Comparison of ENCODE assay signal across 9 cellular contexts in the genomic region with DNA sequence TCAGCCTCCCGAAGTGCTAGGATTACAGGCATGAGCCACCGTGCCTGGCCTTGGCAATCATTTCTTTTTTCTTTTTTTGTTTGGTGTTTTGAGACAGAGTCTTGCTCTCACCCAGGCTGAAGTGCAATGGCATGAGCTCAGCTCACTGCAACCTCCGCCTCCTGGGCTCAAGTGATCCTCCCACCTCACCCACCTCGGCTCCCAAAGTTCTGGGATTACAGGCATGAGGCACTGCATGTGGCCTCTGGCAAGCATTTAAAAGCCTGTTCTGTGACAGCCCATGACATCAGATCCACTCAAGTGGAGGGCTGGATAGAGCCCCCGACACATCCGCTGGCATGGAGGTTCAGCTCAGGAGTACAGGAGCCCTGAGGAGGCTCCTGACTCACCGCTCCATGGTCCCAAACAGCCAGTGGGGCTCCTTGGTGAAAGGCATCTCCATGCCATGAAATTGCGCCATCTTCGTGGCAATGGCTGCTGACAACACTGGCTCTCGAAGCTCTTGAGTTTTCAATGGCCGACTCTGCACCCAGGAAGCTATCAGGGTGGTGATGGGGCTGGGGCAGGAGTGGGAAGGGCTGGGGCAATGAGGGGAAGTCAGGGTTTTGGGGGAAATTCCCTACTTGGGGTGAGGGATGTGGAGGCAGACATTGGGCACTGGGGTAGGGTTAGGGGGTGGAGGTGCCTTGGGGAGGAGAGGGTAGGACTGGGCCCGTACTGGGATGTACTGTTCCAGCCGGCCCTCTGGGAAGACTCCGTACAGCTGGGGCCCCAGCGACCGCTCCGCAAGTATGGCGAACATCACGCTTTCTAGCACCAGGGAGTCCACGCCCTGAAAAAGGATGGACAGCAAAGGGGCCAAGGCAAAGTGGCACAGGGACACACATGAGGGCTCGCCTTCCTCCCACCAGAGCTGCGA. TPM values are rescaled to one million over a fixed set of nuclear protein-coding genes. Genes with fewer than 3 reads are reported as not detected.
DNase-seq lines count a peak whose midpoint lies in the region; ATAC-seq and TF ChIP-seq lines count a peak whose summit lies in the region.
"Had no signal": no experiment of that assay in that cellular context is flagged by ENCODE, and none has a peak within 500 bp of the region (broad histone marks: within the 10 kb centered on the region; RNA-seq: fewer than 3 reads in every experiment).

No MANE protein-coding gene starts in this region.

- peaks cover 9% of the 10 kb centered on the region for H3K4me1 Mint-ChIP-seq in WTC11

- H3K27ac Mint-ChIP-seq in WTC11, result no peak overlapping the region

- intact Hi-C loops in head of caudate nucleus (cut with DNase I), result loop anchor here (5.0 kb wide), 1 partner anchor 54 kb away; a partner anchor contains a TSS

- H3K36me3 ChIP-seq in H7 (replicated peaks; ENCODE audit: control insufficient read depth, insufficient read depth, low read length) (peaks cover 4% of the 10 kb centered on the region), skeletal muscle satellite cell (ENCODE audit: insufficient read depth, low read length) (peaks cover 7% of the 10 kb centered on the region)

- H3K9me3 Mint-ChIP-seq in WTC11, result no peaks in the 10 kb centered on the region

- H3K4me3 ChIP-seq in H7 (ENCODE audit: insufficient read depth, low read depth, low read length) (peak overlapping the region; percentile 93), skeletal muscle satellite cell (ENCODE audit: low read length) (peak overlapping the region; percentile 96)

- peak overlapping the region; percentile 77 for H3K4me3 Mint-ChIP-seq in WTC11

- in situ Hi-C loops in KBM-7 (cut with MboI; ENCODE audit: low pct_unique_long_range_greater_than_20kb, low sequenced_read_pairs), result no loop called here

- peaks cover 10% of the 10 kb centered on the region for H3K27me3 Mint-ChIP-seq in WTC11 (ENCODE audit: low read depth)

- H3K27me3 ChIP-seq in H7 (ENCODE audit: control insufficient read depth, insufficient read depth, low read length) (peaks cover 3% of the 10 kb centered on the region), skeletal muscle satellite cell (ENCODE audit: control insufficient read depth, insufficient read depth, low read length) (no peaks in the 10 kb centered on the region)

- no peaks in the 10 kb centered on the region for H3K9me3 ChIP-seq in skeletal muscle satellite cell (replicated peaks; ENCODE audit: low read length)

- no peak for ATAC-seq in WTC11
- no peak for ATAC-seq in HG03095 (IDR thresholded peaks at IDR 0.05; ENCODE audit: unreplicated experiment)

- CTCF ChIA-PET in WTC11 (lab: Charles Lee), result interaction anchor here (1.0 to 1.5 kb wide), 3 partner anchors 19 to 60 kb away, joined by 4 to 7 read pairs (median 6); a partner anchor contains a TSS

- H3K36me3 Mint-ChIP-seq in WTC11, result peaks cover 7% of the 10 kb centered on the region

- no peak for TF ChIP-seq CTCF in WTC11 (IDR thresholded peaks at IDR 0.05)

- peak; percentile 37 for DNase-seq in H7
- DNase-seq in WTC11 (ENCODE audit: low spot score), result no peak
- peak in 25 of 42 donors; percentile 24 to 85 (median 56) for DNase-seq in head of caudate nucleus
- no peak for DNase-seq in GOT3 (lab: John Stamatoyannopoulos, UW)
- DNase-seq in KBM-7, result no peak
- no peak for DNase-seq in NOMO-1 treated with dmso at 0.1 percent for 144 hours (lab: John Stamatoyannopoulos, UW; ENCODE audit: unreplicated experiment)
- DNase-seq: cerebellar nuclear complex had no signal

- H3K4me1 ChIP-seq in skeletal muscle satellite cell (ENCODE audit: control insufficient read depth, insufficient read depth, low read length), result peaks cover 26% of the 10 kb centered on the region

- POLR2A ChIA-PET in WTC11 (lab: Charles Lee), result no interaction called here

- H3K4me2 ChIP-seq in skeletal muscle satellite cell (ENCODE audit: low read length), result peak overlapping the region; percentile 95

- H3K9ac ChIP-seq in skeletal muscle satellite cell (ENCODE audit: low read depth, low read length), result peak overlapping the region; percentile 99

TF ChIP-seq in WTC11, 78 proteins besides CTCF, POLR2A, EP300 and RAD21:
- TF ChIP-seq NR3C1 (CRISPR knock-in tag; conservative IDR thresholded peaks at IDR 0.05; ENCODE audit: low read depth) (no peak), GTF2I (CRISPR knock-in tag; conservative IDR thresholded peaks at IDR 0.05) (no peak), RELA (CRISPR knock-in tag; IDR thresholded peaks at IDR 0.05; ENCODE audit: borderline replicate concordance) (no peak)
- TF ChIP-seq, protein P1, sequence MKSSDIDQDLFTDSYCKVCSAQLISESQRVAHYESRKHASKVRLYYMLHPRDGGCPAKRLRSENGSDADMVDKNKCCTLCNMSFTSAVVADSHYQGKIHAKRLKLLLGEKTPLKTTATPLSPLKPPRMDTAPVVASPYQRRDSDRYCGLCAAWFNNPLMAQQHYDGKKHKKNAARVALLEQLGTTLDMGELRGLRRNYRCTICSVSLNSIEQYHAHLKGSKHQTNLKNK (CRISPR knock-in tag; IDR thresholded peaks at IDR 0.05), result no peak
- TF ChIP-seq, protein P2, sequence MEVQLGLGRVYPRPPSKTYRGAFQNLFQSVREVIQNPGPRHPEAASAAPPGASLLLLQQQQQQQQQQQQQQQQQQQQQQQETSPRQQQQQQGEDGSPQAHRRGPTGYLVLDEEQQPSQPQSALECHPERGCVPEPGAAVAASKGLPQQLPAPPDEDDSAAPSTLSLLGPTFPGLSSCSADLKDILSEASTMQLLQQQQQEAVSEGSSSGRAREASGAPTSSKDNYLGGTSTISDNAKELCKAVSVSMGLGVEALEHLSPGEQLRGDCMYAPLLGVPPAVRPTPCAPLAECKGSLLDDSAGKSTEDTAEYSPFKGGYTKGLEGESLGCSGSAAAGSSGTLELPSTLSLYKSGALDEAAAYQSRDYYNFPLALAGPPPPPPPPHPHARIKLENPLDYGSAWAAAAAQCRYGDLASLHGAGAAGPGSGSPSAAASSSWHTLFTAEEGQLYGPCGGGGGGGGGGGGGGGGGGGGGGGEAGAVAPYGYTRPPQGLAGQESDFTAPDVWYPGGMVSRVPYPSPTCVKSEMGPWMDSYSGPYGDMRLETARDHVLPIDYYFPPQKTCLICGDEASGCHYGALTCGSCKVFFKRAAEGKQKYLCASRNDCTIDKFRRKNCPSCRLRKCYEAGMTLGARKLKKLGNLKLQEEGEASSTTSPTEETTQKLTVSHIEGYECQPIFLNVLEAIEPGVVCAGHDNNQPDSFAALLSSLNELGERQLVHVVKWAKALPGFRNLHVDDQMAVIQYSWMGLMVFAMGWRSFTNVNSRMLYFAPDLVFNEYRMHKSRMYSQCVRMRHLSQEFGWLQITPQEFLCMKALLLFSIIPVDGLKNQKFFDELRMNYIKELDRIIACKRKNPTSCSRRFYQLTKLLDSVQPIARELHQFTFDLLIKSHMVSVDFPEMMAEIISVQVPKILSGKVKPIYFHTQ (CRISPR knock-in tag; IDR thresholded peaks at IDR 0.05), result no peak
- TF ChIP-seq, protein P3, sequence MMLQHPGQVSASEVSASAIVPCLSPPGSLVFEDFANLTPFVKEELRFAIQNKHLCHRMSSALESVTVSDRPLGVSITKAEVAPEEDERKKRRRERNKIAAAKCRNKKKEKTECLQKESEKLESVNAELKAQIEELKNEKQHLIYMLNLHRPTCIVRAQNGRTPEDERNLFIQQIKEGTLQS (CRISPR knock-in tag; conservative IDR thresholded peaks at IDR 0.05), result no peak

RNA-seq across cellular contexts. Expression of a gene that starts 1.4 kb away (rescaled TPM):
- total RNA-seq in H7 (2014; rRNA removed; shearing (Covaris generic)), result 42.1 and 54.5 TPM in 2 replicates
- 75.4 to 80.0 TPM (median 76.1 TPM) in 3 replicates for total RNA-seq in WTC11 (2021)
- total RNA-seq in skeletal muscle satellite cell (2012; rRNA removed), result 25.1 and 25.6 TPM in 2 replicates

RNA-seq across cellular contexts. Expression of a gene that starts 3.1 kb away (rescaled TPM):
- 24.0 and 27.6 TPM in 2 replicates for total RNA-seq in H7 (2014; rRNA removed; shearing (Covaris generic))
- total RNA-seq in WTC11 (2021), result 33.7 to 47.8 TPM (median 47.4 TPM) in 3 replicates
- under 0.01 and 1.3 TPM in 2 replicates for total RNA-seq in skeletal muscle satellite cell (2012; rRNA removed)

RNA-seq across cellular contexts. Expression of a gene that starts 18.6 kb away (rescaled TPM):
- not detected in 2 replicates for total RNA-seq in H7 (2014; rRNA removed; shearing (Covaris generic))
- 0.46 to 0.89 TPM (median 0.85 TPM) in 3 replicates for total RNA-seq in WTC11 (2021)
- not detected in 2 replicates for total RNA-seq in skeletal muscle satellite cell (2012; rRNA removed)

RNA-seq across cellular contexts. Expression of a gene that starts 19.3 kb away (rescaled TPM):
- 1.7 and 3.4 TPM in 2 replicates for total RNA-seq in H7 (2014; rRNA removed; shearing (Covaris generic))
- total RNA-seq in WTC11 (2021), result 1.8 to 4.9 TPM (median 1.9 TPM) in 3 replicates
- total RNA-seq in skeletal muscle satellite cell (2012; rRNA removed), result 0.25 TPM in 1 of 2 replicates, not detected in the other

RNA-seq across cellular contexts. Expression of a gene that starts 35.6 kb away (rescaled TPM):
- total RNA-seq in H7 (2014; rRNA removed; shearing (Covaris generic)), result not detected in 2 replicates
- not detected in 3 replicates for total RNA-seq in WTC11 (2021)
- under 0.01 TPM in 2 replicates for total RNA-seq in skeletal muscle satellite cell (2012; rRNA removed)

Comparison
In these comparisons a context has a peak if more than half of its experiments do, and no peak if none do; other contexts are left out.
1. DNase-seq: peak in H7 (single experiment) and head of caudate nucleus (25 of 42); none in WTC11 (single experiment), GOT3 (single experiment), KBM-7 (single experiment) and NOMO-1 treated with dmso at 0.1 percent for 144 hours (single experiment).